ENCODE assay signal across 25 cellular contexts in genomic region chr2:241499146-241499965, GRCh38. TPM values are rescaled to one million over a fixed set of nuclear protein-coding genes. Genes with fewer than 3 reads are reported as not detected.
A peak's percentile ranks its signal among the peaks of the same experiment; 100 is the strongest.
DNase-seq lines count a peak whose midpoint lies in the region; ATAC-seq and TF ChIP-seq lines count a peak whose summit lies in the region.
"Had no signal": no experiment of that assay in that cellular context is flagged by ENCODE, and none has a peak within 500 bp of the region (broad histone marks: within the 10 kb centered on the region; RNA-seq: fewer than 3 reads in every experiment).

No MANE protein-coding gene starts in this region.

- DNase-seq in COLO668 (lab: John Stamatoyannopoulos, UW; ENCODE audit: unreplicated experiment) (peak; percentile 78), NCI-H510A (lab: John Stamatoyannopoulos, UW) (peak; percentile 85), choroid plexus epithelial cell (ENCODE audit: low read depth) (peak; percentile 94), foreskin fibroblast (no peak), NCI-H1105 treated with DMSO at 0.1 percent for 48 hours (lab: John Stamatoyannopoulos, UW) (no peak), natural killer cell (no peak), globus pallidus (ENCODE audit: low spot score) (no peak)
- DNase-seq: activated CD4-positive, alpha-beta T cell treated with anti-CD3 and anti-CD28 coated beads for 36 hours; activated CD8-positive, alpha-beta memory T cell treated with anti-CD3 and anti-CD28 coated beads, Interleukin-2, amount 50 U/mL, for 4 hours; activated naive CD4-positive, alpha-beta T cell; CD4-positive, alpha-beta memory T cell; EL; left ventricle myocardium superior; MG63; mucosa of descending colon; NCI-H524; nucleus accumbens; PC-9; sigmoid colon; SK-N-SH; stimulated activated CD4-positive, alpha-beta T cell treated with anti-CD3 and anti-CD28 coated beads, Interleukin-4, amount 100 ng/mL, for 1 hour; T1000 had no signal

- no peak overlapping the region for H3K4me3 Mint-ChIP-seq in natural killer cell
- H3K4me3 Mint-ChIP-seq: activated CD4-positive, alpha-beta T cell treated with anti-CD3 and anti-CD28 coated beads for 36 hours; CD4-positive, alpha-beta memory T cell had no signal

- H3K36me3 Mint-ChIP-seq in natural killer cell, result no peaks in the 10 kb centered on the region

- no peaks in the 10 kb centered on the region for H3K9me3 Mint-ChIP-seq in natural killer cell
- H3K9me3 Mint-ChIP-seq: CD4-positive, alpha-beta memory T cell had no signal

- no peak overlapping the region for H3K27ac Mint-ChIP-seq in natural killer cell
- H3K27ac Mint-ChIP-seq: activated CD4-positive, alpha-beta T cell treated with anti-CD3 and anti-CD28 coated beads for 36 hours had no signal

- intact Hi-C loops in natural killer cell (cut with micrococcal nuclease), result no loop called here

- no peak overlapping the region for H3K4me3 ChIP-seq in choroid plexus epithelial cell (ENCODE audit: low read depth, low read length)
- H3K4me3 ChIP-seq in foreskin fibroblast (ENCODE audit: low read depth in 1 of 2, low read length in 2 of 2), result no peak overlapping the region
- H3K4me3 ChIP-seq: coronary artery, MG63, mucosa of descending colon, PC-9, sigmoid colon, vagina had no signal

- TF ChIP-seq RAD21 in Ishikawa (IDR thresholded peaks at IDR 0.05; ENCODE audit: low read depth), result peak; percentile 18; the same call in 1 of the 2 replicates

- peak; percentile 74; the same call in 1 of the 2 replicates for TF ChIP-seq EP300 in Ishikawa (IDR thresholded peaks at IDR 0.05; ENCODE audit: borderline replicate concordance)

- H3K27me3 Mint-ChIP-seq in natural killer cell (ENCODE audit: low read depth in 2 of 2), result no peaks in the 10 kb centered on the region
- H3K27me3 Mint-ChIP-seq: activated CD4-positive, alpha-beta T cell treated with anti-CD3 and anti-CD28 coated beads for 36 hours; CD4-positive, alpha-beta memory T cell had no signal

- no peak for TF ChIP-seq CTCF in choroid plexus epithelial cell (conservative IDR thresholded peaks at IDR 0.05; ENCODE audit: low read depth, low read length)
- TF ChIP-seq CTCF in foreskin fibroblast (IDR thresholded peaks at IDR 0.05; ENCODE audit: low read depth, low read length), result no peak
- no peak for TF ChIP-seq CTCF in natural killer cell (IDR thresholded peaks at IDR 0.05)

- no peaks in the 10 kb centered on the region for H3K4me1 Mint-ChIP-seq in natural killer cell
- H3K4me1 Mint-ChIP-seq: activated CD4-positive, alpha-beta T cell treated with anti-CD3 and anti-CD28 coated beads for 36 hours had no signal

- no peak for ATAC-seq in natural killer cell
- ATAC-seq: activated CD4-positive, alpha-beta T cell treated with anti-CD3 and anti-CD28 coated beads for 36 hours; left ventricle myocardium superior; mucosa of descending colon had no signal

TF ChIP-seq in Ishikawa, 13 proteins besides CTCF, POLR2A, EP300 and RAD21:
- TF ChIP-seq TAF1 (IDR thresholded peaks at IDR 0.05; ENCODE audit: low read depth) (no peak), EGR1 (IDR thresholded peaks at IDR 0.05) (no peak), REST (IDR thresholded peaks at IDR 0.05; ENCODE audit: low read depth) (no peak), CEBPB (IDR thresholded peaks at IDR 0.05) (peak; percentile 13; the same call in 1 of the 2 replicates), CREB1 (IDR thresholded peaks at IDR 0.05; ENCODE audit: low read depth) (no peak), ZBTB7A (IDR thresholded peaks at IDR 0.05; ENCODE audit: low read depth) (no peak), MAX (IDR thresholded peaks at IDR 0.05) (peak; percentile 72), YY1 (IDR thresholded peaks at IDR 0.05; ENCODE audit: low read depth) (no peak), TEAD4 (IDR thresholded peaks at IDR 0.05) (peak; percentile 72), TCF12 (IDR thresholded peaks at IDR 0.05; ENCODE audit: low read depth) (peak; percentile 94), NFIC (IDR thresholded peaks at IDR 0.05) (peak; percentile 98), USF1 (IDR thresholded peaks at IDR 0.05) (no peak), FOXM1 (IDR thresholded peaks at IDR 0.05; ENCODE audit: borderline replicate concordance, low read depth) (no peak)

RNA-seq across cellular contexts. Expression of gene STK25, which starts 9.0 kb away (rescaled TPM):
- 100 to 1,000 TPM; 110 to 140 (median 135) TPM for total RNA-seq in natural killer cell

RNA-seq across cellular contexts. Expression of gene BOK, which starts 59.2 kb away (rescaled TPM):
- 10 to 100 TPM; 11.0 to 23.7 (median 19.6) TPM for total RNA-seq in natural killer cell
- total RNA-seq: CD4-positive, alpha-beta memory T cell had no signal

Comparison
In these comparisons a context has a peak if more than half of its experiments do, and no peak if none do; other contexts are left out.
1. DNase-seq: peak in COLO668 (single experiment), NCI-H510A (single experiment) and choroid plexus epithelial cell (single experiment); none in foreskin fibroblast (0 of 2), NCI-H1105 treated with DMSO at 0.1 percent for 48 hours (single experiment), natural killer cell (single experiment) and globus pallidus (single experiment).